Comparison of ENCODE assay signal across 9 cellular contexts in genomic region chr19:4678881-4679379, GRCh38. TPM values are rescaled to one million over a fixed set of nuclear protein-coding genes. Genes with fewer than 3 reads are reported as not detected.
A peak's percentile ranks its signal among the peaks of the same experiment; 100 is the strongest.
DNase-seq lines count a peak whose midpoint lies in the region; ATAC-seq and TF ChIP-seq lines count a peak whose summit lies in the region.
"Had no signal": no experiment of that assay in that cellular context is flagged by ENCODE, and none has a peak within 500 bp of the region (broad histone marks: within the 10 kb centered on the region; RNA-seq: fewer than 3 reads in every experiment).

No MANE protein-coding gene starts in this region.

- H3K4me3 Mint-ChIP-seq in activated CD4-positive, alpha-beta T cell treated with anti-CD3 and anti-CD28 coated beads for 36 hours, result no peak overlapping the region

- H3K27me3 Mint-ChIP-seq in activated CD4-positive, alpha-beta T cell treated with anti-CD3 and anti-CD28 coated beads for 36 hours, result no peaks in the 10 kb centered on the region

- no peaks in the 10 kb centered on the region for H3K4me1 Mint-ChIP-seq in activated CD4-positive, alpha-beta T cell treated with anti-CD3 and anti-CD28 coated beads for 36 hours

- peak; percentile 52 for DNase-seq in activated CD4-positive, alpha-beta T cell treated with anti-CD3 and anti-CD28 coated beads for 36 hours
- DNase-seq in activated CD4-positive, alpha-beta T cell treated with anti-CD3 and anti-CD28 coated beads, Interleukin-2, amount 50 U/mL, for 1 hour, result no peak
- DNase-seq in SK-N-MC (ENCODE audit: low read depth, low spot score) (peak; percentile 89), fibroblast of mammary gland (ENCODE audit: low read depth) (peak; percentile 55), NCI-H510A (lab: John Stamatoyannopoulos, UW) (no peak)
- DNase-seq in stimulated activated CD8-positive, alpha-beta memory T cell treated with anti-CD3 and anti-CD28 coated beads, Interleukin-4, amount 100 ng/mL, for 48 hours, result peak; percentile 43

- H3K36me3 Mint-ChIP-seq in activated CD4-positive, alpha-beta T cell treated with anti-CD3 and anti-CD28 coated beads for 36 hours (ENCODE audit: low read depth), result peaks cover 18% of the 10 kb centered on the region

- H3K9me3 Mint-ChIP-seq in activated CD4-positive, alpha-beta T cell treated with anti-CD3 and anti-CD28 coated beads for 36 hours (ENCODE audit: low read depth), result no peaks in the 10 kb centered on the region

- CTCF ChIA-PET in activated CD4-positive, alpha-beta T cell treated with anti-CD3 and anti-CD28 coated beads for 36 hours (lab: Charles Lee), result no interaction called here

- POLR2A ChIA-PET in activated CD4-positive, alpha-beta T cell treated with anti-CD3 and anti-CD28 coated beads for 36 hours (lab: Charles Lee), result no interaction called here

- no peak for TF ChIP-seq CTCF in fibroblast of mammary gland (conservative IDR thresholded peaks at IDR 0.05; ENCODE audit: control insufficient read depth, insufficient read depth, low read depth, low read length)

- H3K9me3 ChIP-seq in SK-N-MC (ENCODE audit: low read depth, low read length), result no peaks in the 10 kb centered on the region

- H3K27ac Mint-ChIP-seq in activated CD4-positive, alpha-beta T cell treated with anti-CD3 and anti-CD28 coated beads for 36 hours, result no peak overlapping the region

- peak overlapping the region; percentile 66 for H3K9ac ChIP-seq in SK-N-MC (ENCODE audit: insufficient read length)

- no peaks in the 10 kb centered on the region for H3K36me3 ChIP-seq in SK-N-MC (ENCODE audit: insufficient read depth, low read length)

- peak; percentile 77 for ATAC-seq in activated CD4-positive, alpha-beta T cell treated with anti-CD3 and anti-CD28 coated beads for 36 hours
- no peak for ATAC-seq in GM19351 (IDR thresholded peaks at IDR 0.05; ENCODE audit: unreplicated experiment)
- ATAC-seq in GM21737 (IDR thresholded peaks at IDR 0.05; ENCODE audit: unreplicated experiment), result no peak

- intact Hi-C loops in activated CD4-positive, alpha-beta T cell treated with anti-CD3 and anti-CD28 coated beads for 36 hours (cut with DNase I, micrococcal nuclease), result no loop called here

- H3K4me3 ChIP-seq in SK-N-MC (peak overlapping the region; percentile 81), fibroblast of mammary gland (ENCODE audit: control insufficient read depth, low read depth, low read length) (no peak overlapping the region)

- peak overlapping the region; percentile 84 for H3K27ac ChIP-seq in SK-N-MC
- H3K27ac ChIP-seq: epithelial cell of prostate had no signal

RNA-seq across cellular contexts. Expression of gene MYDGF, which starts 8.8 kb away (rescaled TPM):
- total RNA-seq in activated CD4-positive, alpha-beta T cell treated with anti-CD3 and anti-CD28 coated beads for 36 hours, result 10 to 100 TPM; 34.7 to 53.8 TPM

RNA-seq across cellular contexts. Expression of gene TNFAIP8L1, which starts 39.6 kb away (rescaled TPM):
- 10 to 100 TPM; 14.1 to 15.4 TPM for total RNA-seq in activated CD4-positive, alpha-beta T cell treated with anti-CD3 and anti-CD28 coated beads for 36 hours

RNA-seq across cellular contexts. Expression of gene DPP9, which starts 44.7 kb away (rescaled TPM):
- total RNA-seq in activated CD4-positive, alpha-beta T cell treated with anti-CD3 and anti-CD28 coated beads for 36 hours, result 10 to 100 TPM; 49.2 to 51.3 TPM

Comparison
In these comparisons a context has a peak if more than half of its experiments do, and no peak if none do; other contexts are left out.
1. DNase-seq: peak in activated CD4-positive, alpha-beta T cell treated with anti-CD3 and anti-CD28 coated beads for 36 hours (single experiment), SK-N-MC (single experiment), fibroblast of mammary gland (single experiment) and stimulated activated CD8-positive, alpha-beta memory T cell treated with anti-CD3 and anti-CD28 coated beads, Interleukin-4, amount 100 ng/mL, for 48 hours (single experiment); none in activated CD4-positive, alpha-beta T cell treated with anti-CD3 and anti-CD28 coated beads, Interleukin-2, amount 50 U/mL, for 1 hour (single experiment) and NCI-H510A (single experiment).